In the genomic region with DNA sequence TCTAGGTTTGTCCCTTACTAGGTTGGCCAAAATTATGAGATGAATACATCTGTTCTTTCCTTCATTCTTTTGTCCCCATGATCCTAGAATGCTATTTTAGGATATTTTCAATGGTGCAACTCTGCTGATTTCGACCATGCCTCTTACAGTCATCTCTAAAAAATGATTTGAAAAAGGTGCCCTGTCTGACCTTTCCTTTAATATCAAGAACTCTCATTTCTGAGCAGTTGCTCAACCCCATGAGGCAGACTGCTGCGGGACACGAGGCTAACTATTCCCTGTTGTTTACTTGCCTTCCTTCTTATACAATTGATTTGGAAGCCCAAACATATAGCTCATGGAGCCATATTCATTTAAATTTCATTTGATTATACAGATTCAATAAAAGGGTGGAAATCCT, we compare ENCODE assay signal across 18 cellular contexts. TPM values are rescaled to one million over a fixed set of nuclear protein-coding genes. Genes with fewer than 3 reads are reported as not detected.
DNase-seq lines count a peak whose midpoint lies in the region; ATAC-seq and TF ChIP-seq lines count a peak whose summit lies in the region.
"Had no signal": no experiment of that assay in that cellular context is flagged by ENCODE, and none has a peak within 500 bp of the region (broad histone marks: within the 10 kb centered on the region; RNA-seq: fewer than 3 reads in every experiment).

No MANE protein-coding gene starts in this region.

- 92% methylated on average over 3 of the region's 3 CpGs for WGBS in smooth muscle cell (ENCODE audit: low lambda C conversion rate)

- no peak overlapping the region for H3K4me3 ChIP-seq in smooth muscle cell
- H3K4me3 ChIP-seq: A549 had no signal

- H3K4me1 ChIP-seq in smooth muscle cell (ENCODE audit: low read depth) = no peaks in the 10 kb centered on the region
- H3K4me1 ChIP-seq: A549 had no signal

- H4K20me1 ChIP-seq in smooth muscle cell (ENCODE audit: low read depth) = no peaks in the 10 kb centered on the region

- no peak overlapping the region for H3K9ac ChIP-seq in smooth muscle cell (ENCODE audit: low read depth)

- no peaks in the 10 kb centered on the region for H3K27me3 ChIP-seq in smooth muscle cell (ENCODE audit: low read depth)

- H2AFZ ChIP-seq in smooth muscle cell (ENCODE audit: low read depth) = no peak overlapping the region

- peak; percentile 72 for DNase-seq in LHCN-M2 (ENCODE audit: low read depth)
- DNase-seq in amniotic epithelial cell (ENCODE audit: low read depth) = peak; percentile 19
- peak; percentile 21 for DNase-seq in hepatic stellate cell (ENCODE audit: low spot score)
- no peak for DNase-seq in Right ventricle myocardium inferior (ENCODE audit: missing footprints)
- no peak for DNase-seq in smooth muscle cell (lab: John Stamatoyannopoulos, UW; ENCODE audit: unreplicated experiment)
- DNase-seq in cerebellar nuclear complex (lab: John Stamatoyannopoulos, UW) = no peak
- no peak for DNase-seq in 8988T
- DNase-seq: CD8-positive, alpha-beta T cell; COR-L47; DMS153; DMS79 treated with DMSO at 0.1 percent for 48 hours; GDM1; HCEC 1CT had no signal

- H3K79me2 ChIP-seq in smooth muscle cell (ENCODE audit: low read depth) = no peaks in the 10 kb centered on the region

- H3K36me3 ChIP-seq in smooth muscle cell (ENCODE audit: low read depth) = no peaks in the 10 kb centered on the region

- TF ChIP-seq CTCF in smooth muscle cell (IDR thresholded peaks at IDR 0.05; ENCODE audit: borderline replicate concordance, insufficient read depth, poor library complexity, severe bottlenecking) = no peak

- intact Hi-C loops in Right ventricle myocardium inferior (cut with DNase I) = no loop called here

- ATAC-seq in Right ventricle myocardium inferior = no peak
- ATAC-seq: A549; CD8-positive, alpha-beta T cell had no signal

- no peaks in the 10 kb centered on the region for H3F3A ChIP-seq in smooth muscle cell (ENCODE audit: low read depth)

- H3K4me2 ChIP-seq in smooth muscle cell = no peak overlapping the region
- H3K4me2 ChIP-seq: A549 had no signal

- no peaks in the 10 kb centered on the region for H3K9me3 ChIP-seq in smooth muscle cell (replicated peaks; ENCODE audit: low read depth)
- H3K9me3 ChIP-seq: A549 had no signal

- H3K27ac ChIP-seq in smooth muscle cell (ENCODE audit: low read depth) = no peak overlapping the region
- H3K27ac ChIP-seq: A549 had no signal

RNA-seq across cellular contexts. Expression of gene PLSCR2, which starts 14.6 kb away (rescaled TPM):
- total RNA-seq in LHCN-M2 (2014; rRNA removed) = not detected in 2 replicates
- not detected for polyA plus RNA-seq in LHCN-M2 (2012)
- total RNA-seq in Right ventricle myocardium inferior = not detected
- 0.58 TPM in 1 of 2 replicates, not detected in the other for total RNA-seq in smooth muscle cell
- polyA plus RNA-seq in smooth muscle cell = not detected in 2 replicates
- total RNA-seq: CD8-positive, alpha-beta T cell; H4 had no signal
- polyA plus RNA-seq: AG04450, BJ, CD14-positive monocyte had no signal

Comparison
In these comparisons a context has a peak if more than half of its experiments do, and no peak if none do; other contexts are left out.
1. DNase-seq: peak in LHCN-M2 (single experiment), amniotic epithelial cell (single experiment) and hepatic stellate cell (single experiment); none in Right ventricle myocardium inferior (single experiment), smooth muscle cell (single experiment), cerebellar nuclear complex (0 of 2) and 8988T (single experiment).